Comparison of ENCODE assay signal across 8 cellular contexts in the genomic region with DNA sequence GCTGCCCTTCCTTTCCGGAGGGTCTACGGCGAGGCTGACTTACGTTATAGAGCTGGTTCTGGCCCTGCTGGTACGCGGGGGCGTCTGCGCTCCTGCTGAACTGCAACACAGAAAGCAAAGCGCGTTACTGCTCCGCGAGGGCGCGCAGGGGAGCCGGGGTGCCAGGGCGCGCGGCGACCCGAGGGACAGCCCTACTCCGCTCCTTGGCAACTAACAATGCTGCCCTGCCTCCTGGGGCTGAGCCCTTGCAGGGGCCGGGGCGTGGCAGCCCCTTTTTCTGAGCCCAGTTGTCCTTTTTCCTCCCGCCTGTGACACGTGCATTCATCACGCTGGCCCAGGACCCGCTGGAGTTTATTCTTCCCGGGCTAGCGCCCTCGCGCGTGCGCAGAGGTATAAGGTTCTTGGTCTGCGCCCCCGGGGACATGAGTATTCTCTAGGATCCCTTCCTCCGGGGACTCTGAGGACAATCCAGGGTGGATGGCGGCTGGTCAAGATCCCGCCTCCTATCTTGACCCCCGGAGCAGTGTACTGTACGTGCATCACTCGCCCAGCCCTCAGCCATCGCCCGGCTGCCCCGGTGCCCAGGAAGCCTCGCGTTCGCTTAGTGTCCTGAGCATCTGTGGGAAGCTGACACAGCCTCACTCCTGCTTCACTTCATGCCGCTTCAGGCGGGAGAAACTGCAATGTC.
DNase-seq lines count a peak whose midpoint lies in the region; ATAC-seq and TF ChIP-seq lines count a peak whose summit lies in the region.

No MANE protein-coding gene starts in this region.

- ATAC-seq in activated T-cell treated with anti-CD3 and anti-CD28 coated beads, Interleukin-2, amount 50 U/mL, for 72 hours (replicated peaks in 1 of 2): peak; percentile 20 to 25
- no peak for ATAC-seq in GM18909 (IDR thresholded peaks at IDR 0.05; ENCODE audit: poor library complexity, unreplicated experiment)

- TF ChIP-seq CTCF in glutamatergic neuron (IDR thresholded peaks at IDR 0.05; ENCODE audit: partially characterized antibody, unreplicated experiment): no peak

- H3K27me3 Mint-ChIP-seq in activated T-cell treated with anti-CD3 and anti-CD28 coated beads, Interleukin-2, amount 50 U/mL, for 72 hours (ENCODE audit: low read depth): no peaks in the 10 kb centered on the region
- H3K27me3 Mint-ChIP-seq in glutamatergic neuron (ENCODE audit: unreplicated experiment): peaks cover 16% of the 10 kb centered on the region

- peak overlapping the region; percentile 52 to 63 for H3K4me3 Mint-ChIP-seq in activated T-cell treated with anti-CD3 and anti-CD28 coated beads, Interleukin-2, amount 50 U/mL, for 72 hours
- H3K4me3 Mint-ChIP-seq in glutamatergic neuron (ENCODE audit: unreplicated experiment): peak overlapping the region; percentile 80

- in situ Hi-C loops in ACHN (cut with HindIII; ENCODE audit: low pct_ligation_motif_present, low pct_unique_long_range_greater_than_20kb, low sequenced_read_pairs): no loop called here

- peak overlapping the region; percentile 32 for H3K27ac Mint-ChIP-seq in activated T-cell treated with anti-CD3 and anti-CD28 coated beads, Interleukin-2, amount 50 U/mL, for 72 hours
- no peak overlapping the region for H3K27ac Mint-ChIP-seq in glutamatergic neuron (ENCODE audit: unreplicated experiment)

- H3K36me3 Mint-ChIP-seq in activated T-cell treated with anti-CD3 and anti-CD28 coated beads, Interleukin-2, amount 50 U/mL, for 72 hours (ENCODE audit: insufficient read depth in 2 of 2): peaks cover 10 to 28% of the 10 kb centered on the region in 2 donors
- peaks cover 9% of the 10 kb centered on the region for H3K36me3 Mint-ChIP-seq in glutamatergic neuron (ENCODE audit: unreplicated experiment)

- no peaks in the 10 kb centered on the region for H3K9me3 Mint-ChIP-seq in activated T-cell treated with anti-CD3 and anti-CD28 coated beads, Interleukin-2, amount 50 U/mL, for 72 hours
- peaks cover 3% of the 10 kb centered on the region for H3K9me3 Mint-ChIP-seq in glutamatergic neuron (ENCODE audit: unreplicated experiment)

- H3K4me1 Mint-ChIP-seq in activated T-cell treated with anti-CD3 and anti-CD28 coated beads, Interleukin-2, amount 50 U/mL, for 72 hours (ENCODE audit: low read depth): peaks cover 81% of the 10 kb centered on the region
- peaks cover 7% of the 10 kb centered on the region for H3K4me1 Mint-ChIP-seq in glutamatergic neuron (ENCODE audit: low read depth, unreplicated experiment)

- DNase-seq in activated CD4-positive, alpha-beta T cell treated with anti-CD3 and anti-CD28 coated beads for 48 hours: peak; percentile 54
- no peak for DNase-seq in activated CD4-positive, alpha-beta T cell treated with anti-CD3 and anti-CD28 coated beads, Interleukin-2, amount 50 U/mL, for 48 hours
- DNase-seq in M059J (ENCODE audit: low read depth) (peak; percentile 60), glutamatergic neuron (peak; percentile 74), nucleus accumbens (lab: John Stamatoyannopoulos, UW) (peak in 39 of 56 donors; percentile 13 to 75 (median 32)), ACHN (no peak)
- DNase-seq in activated T-cell treated with anti-CD3 and anti-CD28 coated beads, Interleukin-2, amount 50 U/mL, for 72 hours: peak in 1 of 2 donors; percentile 42

Comparison
In these comparisons a context has a peak if more than half of its experiments do, and no peak if none do; other contexts are left out.
1. DNase-seq: peak in activated CD4-positive, alpha-beta T cell treated with anti-CD3 and anti-CD28 coated beads for 48 hours (single experiment), M059J (single experiment), glutamatergic neuron (single experiment) and nucleus accumbens (39 of 56); none in activated CD4-positive, alpha-beta T cell treated with anti-CD3 and anti-CD28 coated beads, Interleukin-2, amount 50 U/mL, for 48 hours (0 of 2) and ACHN (single experiment).